8 cellular contexts compared by ENCODE assay signal in genomic region chr7:33109758-33110238, GRCh38. TPM values are rescaled to one million over a fixed set of nuclear protein-coding genes. Genes with fewer than 3 reads are reported as not detected.
DNase-seq lines count a peak whose midpoint lies in the region; ATAC-seq and TF ChIP-seq lines count a peak whose summit lies in the region.

No MANE protein-coding gene starts in this region.

- DNase-seq in activated naive CD4-positive, alpha-beta T cell treated with Interleukin-2 at 50 U/mL for 16 hours = no peak
- DNase-seq in RKO (ENCODE audit: low spot score) (peak; percentile 87), endothelial cell (ENCODE audit: low spot score) (no peak), neural crest cell (ENCODE audit: low read depth, low spot score) (no peak), AML-193 (lab: John Stamatoyannopoulos, UW) (no peak), HUDEP-2 (lab: John Stamatoyannopoulos, UW; ENCODE audit: unreplicated experiment in 76 of 76) (no peak)

- no peaks in the 10 kb centered on the region for H3K36me3 Mint-ChIP-seq in activated naive CD4-positive, alpha-beta T cell treated with anti-CD3 and anti-CD28 coated beads, Interleukin-2, amount 50 U/mL, for 24 hours
- H3K36me3 Mint-ChIP-seq in endothelial cell (ENCODE audit: low read depth, unreplicated experiment) (no peaks in the 10 kb centered on the region), neural crest cell (ENCODE audit: low read depth) (no peaks in the 10 kb centered on the region)

- no peak overlapping the region for H3K27ac Mint-ChIP-seq in activated naive CD4-positive, alpha-beta T cell treated with anti-CD3 and anti-CD28 coated beads, Interleukin-2, amount 50 U/mL, for 24 hours
- H3K27ac Mint-ChIP-seq in endothelial cell (ENCODE audit: unreplicated experiment) (no peak overlapping the region), neural crest cell (ENCODE audit: unreplicated experiment) (no peak overlapping the region)

- no peak for ATAC-seq in GM18520 (IDR thresholded peaks at IDR 0.05; ENCODE audit: unreplicated experiment)

- no peaks in the 10 kb centered on the region for H3K9me3 Mint-ChIP-seq in activated naive CD4-positive, alpha-beta T cell treated with anti-CD3 and anti-CD28 coated beads, Interleukin-2, amount 50 U/mL, for 24 hours
- H3K9me3 Mint-ChIP-seq in endothelial cell (ENCODE audit: unreplicated experiment) (no peaks in the 10 kb centered on the region), neural crest cell (no peaks in the 10 kb centered on the region)

- TF ChIP-seq CTCF in endothelial cell (IDR thresholded peaks at IDR 0.05; ENCODE audit: unreplicated experiment) (no peak), neural crest cell (conservative IDR thresholded peaks at IDR 0.05) (no peak)

- H3K4me1 Mint-ChIP-seq in activated naive CD4-positive, alpha-beta T cell treated with anti-CD3 and anti-CD28 coated beads, Interleukin-2, amount 50 U/mL, for 24 hours = peaks cover 48% of the 10 kb centered on the region
- peaks cover 17% of the 10 kb centered on the region for H3K4me1 Mint-ChIP-seq in endothelial cell (ENCODE audit: unreplicated experiment)
- H3K4me1 Mint-ChIP-seq in neural crest cell = peaks cover 22% of the 10 kb centered on the region

- no peaks in the 10 kb centered on the region for H3K27me3 Mint-ChIP-seq in activated naive CD4-positive, alpha-beta T cell treated with anti-CD3 and anti-CD28 coated beads, Interleukin-2, amount 50 U/mL, for 24 hours
- peaks cover 2% of the 10 kb centered on the region for H3K27me3 Mint-ChIP-seq in endothelial cell (ENCODE audit: unreplicated experiment)
- H3K27me3 Mint-ChIP-seq in neural crest cell (ENCODE audit: low read depth) = peaks cover 36% of the 10 kb centered on the region

- peak overlapping the region; percentile 79 for H3K4me3 Mint-ChIP-seq in activated naive CD4-positive, alpha-beta T cell treated with anti-CD3 and anti-CD28 coated beads, Interleukin-2, amount 50 U/mL, for 24 hours
- H3K4me3 Mint-ChIP-seq in endothelial cell (ENCODE audit: unreplicated experiment) = peak overlapping the region; percentile 67
- peak overlapping the region; percentile 80 for H3K4me3 Mint-ChIP-seq in neural crest cell

RNA-seq across cellular contexts. Expression of gene RP9, which starts 0.6 kb away (rescaled TPM):
- total RNA-seq in endothelial cell (ENCODE audit: unreplicated experiment) (25.4 TPM), neural crest cell (27.5 and 32.7 TPM in 2 replicates)

RNA-seq across cellular contexts. Expression of gene BBS9, which starts 19.6 kb away (rescaled TPM):
- total RNA-seq in endothelial cell (ENCODE audit: unreplicated experiment) (33.0 TPM), neural crest cell (13.9 and 16.2 TPM in 2 replicates)

RNA-seq across cellular contexts. Expression of gene NT5C3A, which starts 47.2 kb away (rescaled TPM):
- total RNA-seq in endothelial cell (ENCODE audit: unreplicated experiment) (31.9 TPM), neural crest cell (30.8 and 35.5 TPM in 2 replicates)
